ENCODE assay signal across 16 cellular contexts in the genomic region with DNA sequence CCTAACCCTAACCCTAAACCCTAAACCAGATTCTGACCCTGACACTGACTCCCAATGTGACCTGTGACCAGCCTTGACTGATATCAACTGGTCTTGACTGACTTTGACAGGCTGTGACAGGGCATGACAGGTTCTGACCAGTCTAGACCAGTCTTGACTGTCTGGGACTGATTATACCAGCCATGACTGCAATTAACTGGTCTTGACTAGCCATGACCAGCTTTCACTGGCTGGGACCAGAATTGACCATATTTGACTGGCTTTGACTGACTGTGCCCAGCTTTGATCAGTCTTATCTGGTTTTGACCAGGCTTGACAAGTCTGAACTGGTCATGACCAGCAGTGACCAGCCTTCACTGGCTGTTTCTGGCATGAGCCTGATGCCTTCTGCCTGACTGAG.
A peak's percentile ranks its signal among the peaks of the same experiment; 100 is the strongest.
DNase-seq lines count a peak whose midpoint lies in the region; ATAC-seq, FAIRE-seq and TF ChIP-seq lines count a peak whose summit lies in the region.
"Had no signal": no experiment of that assay in that cellular context is flagged by ENCODE, and none has a peak within 500 bp of the region (broad histone marks: within the 10 kb centered on the region; RNA-seq: fewer than 3 reads in every experiment).

No MANE protein-coding gene starts in this region.

- no peak overlapping the region; the same call in 1 of the 2 replicates for H4K8ac ChIP-seq in H1 (ENCODE audit: extremely low read depth, insufficient read depth, low read length)

- CTCF ChIA-PET in H1 (lab: Charles Lee; ENCODE audit: partially characterized antibody): no interaction called here

- H3K9me3 ChIP-seq in astrocyte (ENCODE audit: insufficient read depth, low read depth, low read length): no peaks in the 10 kb centered on the region
- no peaks in the 10 kb centered on the region for H3K9me3 ChIP-seq in H1 (ENCODE audit: insufficient read depth in 2 of 2, low read depth in 1 of 2, low read length in 1 of 2)

- H3K4ac ChIP-seq in H1 (replicated peaks; ENCODE audit: insufficient read length, low read depth, low read length): no peak overlapping the region

- no peak for TF ChIP-seq EP300 in H1 (IDR thresholded peaks at IDR 0.05; ENCODE audit: borderline replicate concordance in 1 of 2, low read depth in 2 of 2, low read length in 2 of 2)

- H3K4me1 Mint-ChIP-seq in astrocyte (ENCODE audit: low read depth, unreplicated experiment): peaks cover 3% of the 10 kb centered on the region
- peaks cover 7% of the 10 kb centered on the region for H3K4me1 Mint-ChIP-seq in nephron progenitor cell
- H3K4me1 Mint-ChIP-seq: CD4-positive, alpha-beta memory T cell had no signal

- H4K5ac ChIP-seq in H1 (ENCODE audit: insufficient read length, low read depth, low read length): no peak overlapping the region

- DNase-seq in astrocyte (ENCODE audit: low read depth) (no peak), H1 (ENCODE audit: low read depth in 1 of 2, low spot score in 2 of 2) (no peak), nephron progenitor cell (no peak), NCI-H69 (lab: John Stamatoyannopoulos, UW) (no peak), DMS 273 (lab: John Stamatoyannopoulos, UW; ENCODE audit: unreplicated experiment) (no peak)
- DNase-seq: C1 segment of cervical spinal cord; Calu3; CD4-positive, alpha-beta memory T cell; COR-L47; DMS153; DND-41; H9 had no signal

- no peak for ATAC-seq in GM19463 (IDR thresholded peaks at IDR 0.05; ENCODE audit: unreplicated experiment)
- ATAC-seq: HCT116 had no signal

- no peak overlapping the region for H2BK12ac ChIP-seq in H1 (ENCODE audit: low read depth, low read length)

- no peak overlapping the region for H3K4me3 ChIP-seq in astrocyte (ENCODE audit: insufficient read depth, low read depth, low read length)
- no peak overlapping the region for H3K4me3 ChIP-seq in H1 (ENCODE audit: extremely low read depth in 1 of 4, insufficient read depth in 2 of 4, low read depth in 3 of 4, low read length in 4 of 4)

- H3K18ac ChIP-seq in H1 (ENCODE audit: extremely low read depth, low read length): no peak overlapping the region

- no peak overlapping the region for H2BK5ac ChIP-seq in H1 (ENCODE audit: low read depth, low read length)

- no peaks in the 10 kb centered on the region for H3K4me1 ChIP-seq in astrocyte (ENCODE audit: insufficient read depth, low read length)
- no peaks in the 10 kb centered on the region for H3K4me1 ChIP-seq in H1 (replicated peaks in 1 of 4; ENCODE audit: control insufficient read depth in 3 of 4, insufficient read depth in 4 of 4, low read length in 3 of 4)

- POLR2A ChIA-PET in H1 (lab: Charles Lee; ENCODE audit: partially characterized antibody): no interaction called here

- H4K20me1 ChIP-seq in astrocyte (ENCODE audit: insufficient read depth, low read length) (no peaks in the 10 kb centered on the region), H1 (replicated peaks in 1 of 2; ENCODE audit: control insufficient read depth in 1 of 2, insufficient read depth in 2 of 2, low read length in 2 of 2) (no peaks in the 10 kb centered on the region)

- H3K9ac ChIP-seq in astrocyte (ENCODE audit: low read length): no peak overlapping the region
- H3K9ac ChIP-seq in H1 (replicated peaks in 1 of 4; ENCODE audit: extremely low read depth in 1 of 4, low read depth in 3 of 4, low read length in 3 of 4): no peak overlapping the region

- H4K91ac ChIP-seq in H1 (replicated peaks; ENCODE audit: insufficient read length, low read length): no peak overlapping the region

- no peak overlapping the region for H3K27ac ChIP-seq in astrocyte (ENCODE audit: low read depth, low read length)
- H3K27ac ChIP-seq in H1 (ENCODE audit: low read depth, low read length): no peak overlapping the region

- FAIRE-seq in astrocyte (lab: Jason Lieb, UNC) (peak; percentile 87), H1 (lab: Jason Lieb, UNC) (no peak)
- FAIRE-seq: G401.6, GM12892 had no signal

- no peak for TF ChIP-seq RAD21 in H1 (IDR thresholded peaks at IDR 0.05 in 1 of 2, conservative IDR thresholded peaks at IDR 0.05 in 1 of 2; ENCODE audit: low read depth in 2 of 2, low read length in 2 of 2)

- H2BK120ac ChIP-seq in H1 (replicated peaks; ENCODE audit: low read depth, low read length): no peak overlapping the region

- H3K27me3 ChIP-seq in astrocyte (ENCODE audit: insufficient read depth, low read length): no peaks in the 10 kb centered on the region
- H3K27me3 ChIP-seq in H1 (replicated peaks in 1 of 4; ENCODE audit: control insufficient read depth in 3 of 4, extremely low read depth in 1 of 4, insufficient read depth in 3 of 4, low read length in 3 of 4): no peaks in the 10 kb centered on the region

- no peak overlapping the region for H3K4me2 ChIP-seq in astrocyte (ENCODE audit: low read length)
- H3K4me2 ChIP-seq in H1 (ENCODE audit: insufficient read depth in 1 of 2, low read depth in 2 of 2, low read length in 2 of 2): no peak overlapping the region

- H3K27ac Mint-ChIP-seq in astrocyte (ENCODE audit: unreplicated experiment) (no peak overlapping the region), nephron progenitor cell (peak overlapping the region; percentile 64)
- H3K27ac Mint-ChIP-seq: H9 had no signal

- TF ChIP-seq CTCF in astrocyte (IDR thresholded peaks at IDR 0.05; ENCODE audit: insufficient read depth, low read depth, low read length) (no peak), H1 (IDR thresholded peaks at IDR 0.05; ENCODE audit: control extremely low read depth in 1 of 3, insufficient read depth in 1 of 3, low read depth in 1 of 3, low read length in 3 of 3) (no peak), nephron progenitor cell (IDR thresholded peaks at IDR 0.05) (no peak)

- peaks cover 2% of the 10 kb centered on the region for H3K27me3 Mint-ChIP-seq in astrocyte (ENCODE audit: low read depth, unreplicated experiment)
- peaks cover 14% of the 10 kb centered on the region for H3K27me3 Mint-ChIP-seq in nephron progenitor cell (ENCODE audit: low read depth, poor library complexity)
- H3K27me3 Mint-ChIP-seq: CD4-positive, alpha-beta memory T cell had no signal

- H2AFZ ChIP-seq in astrocyte (ENCODE audit: low read depth, low read length) (no peak overlapping the region), H1 (ENCODE audit: low read length) (no peak overlapping the region)

- no peak for TF ChIP-seq POLR2A in H1 (IDR thresholded peaks at IDR 0.05; ENCODE audit: control extremely low read depth in 1 of 2, low read depth in 2 of 2, low read length in 2 of 2)

- H3K79me2 ChIP-seq in astrocyte (ENCODE audit: insufficient read depth, low read length) (no peaks in the 10 kb centered on the region), H1 (ENCODE audit: control insufficient read depth in 1 of 2, insufficient read depth in 2 of 2, low read length in 2 of 2) (no peaks in the 10 kb centered on the region)

- H3K4me3 Mint-ChIP-seq in astrocyte (ENCODE audit: unreplicated experiment): no peak overlapping the region
- H3K4me3 Mint-ChIP-seq in nephron progenitor cell: no peak overlapping the region
- H3K4me3 Mint-ChIP-seq: CD4-positive, alpha-beta memory T cell; H9 had no signal

- no peak overlapping the region for H3K56ac ChIP-seq in H1 (replicated peaks; ENCODE audit: insufficient read length, low read depth, low read length)

- H3K9me3 Mint-ChIP-seq in astrocyte (ENCODE audit: unreplicated experiment) (no peaks in the 10 kb centered on the region), nephron progenitor cell (peaks cover 47% of the 10 kb centered on the region)
- H3K9me3 Mint-ChIP-seq: CD4-positive, alpha-beta memory T cell had no signal

- H3K36me3 Mint-ChIP-seq in astrocyte (ENCODE audit: low read depth, unreplicated experiment) (no peaks in the 10 kb centered on the region), nephron progenitor cell (ENCODE audit: low read depth) (no peaks in the 10 kb centered on the region)
- H3K36me3 Mint-ChIP-seq: CD4-positive, alpha-beta memory T cell had no signal

- H3K23me2 ChIP-seq in H1 (ENCODE audit: low read depth, low read length): peaks cover 2% of the 10 kb centered on the region; the same call in 1 of the 2 replicates

- H3K23ac ChIP-seq in H1 (ENCODE audit: insufficient read length): no peak overlapping the region

- H3K79me1 ChIP-seq in H1 (ENCODE audit: low read depth, low read length): no peaks in the 10 kb centered on the region

- H2BK15ac ChIP-seq in H1 (ENCODE audit: low read length): no peak overlapping the region

- no peak overlapping the region for H3K14ac ChIP-seq in H1 (ENCODE audit: insufficient read length)

- H3K36me3 ChIP-seq in astrocyte (ENCODE audit: insufficient read depth, low read length) (no peaks in the 10 kb centered on the region), H1 (ENCODE audit: control insufficient read depth in 2 of 4, insufficient read depth in 4 of 4, low read length in 3 of 4) (no peaks in the 10 kb centered on the region)

- H2BK20ac ChIP-seq in H1 (ENCODE audit: low read length): no peak overlapping the region

- no peak overlapping the region for H2AK5ac ChIP-seq in H1 (ENCODE audit: low read depth, low read length)

TF ChIP-seq in H1, 55 proteins besides CTCF, POLR2A, EP300 and RAD21:
- TF ChIP-seq TAF7 (optimal IDR thresholded peaks at IDR 0.05; ENCODE audit: borderline replicate concordance, low read depth, low read length) (peak; percentile 42), RNF2 (IDR thresholded peaks at IDR 0.05; ENCODE audit: borderline replicate concordance, low read depth, low read length, missing control alignments, poor library complexity, severe bottlenecking) (no peak)
